In the genomic region with DNA sequence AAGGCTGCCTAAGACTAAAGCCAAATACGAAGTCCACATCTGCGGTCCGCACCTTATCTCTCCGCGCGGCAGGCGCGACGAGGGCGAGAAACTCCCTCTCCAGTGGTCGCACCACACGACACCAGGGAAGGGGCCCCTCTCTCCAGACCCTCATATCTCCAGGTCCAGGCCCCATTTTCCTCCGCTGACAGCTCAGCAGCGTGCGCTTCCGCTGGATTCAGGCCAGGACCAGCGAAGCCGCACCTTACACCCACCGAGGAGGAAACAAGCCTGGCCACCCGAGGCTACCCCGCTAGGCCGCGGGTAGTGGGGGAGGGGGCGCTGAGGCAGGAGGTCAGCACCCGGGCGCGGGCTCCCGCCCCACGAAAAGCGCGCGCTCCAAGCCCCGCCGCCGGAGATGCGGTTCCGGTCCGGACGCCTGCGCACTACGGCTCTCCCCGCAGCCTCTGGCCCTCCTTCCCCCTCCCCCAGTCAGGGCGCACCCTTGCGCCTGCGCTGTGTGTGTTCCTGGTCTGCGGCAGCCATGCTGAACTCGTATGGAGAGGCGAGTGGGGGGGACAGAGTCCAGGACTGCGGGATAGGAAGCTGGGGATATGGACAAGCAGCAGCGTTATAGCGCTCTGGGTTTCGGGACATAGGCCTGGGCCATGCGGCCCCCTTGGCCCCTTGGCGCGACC, we compare ENCODE assay signal across 1 cellular context.
TF ChIP-seq lines count a peak whose summit lies in the region.

Gene BRD2 (plus strand): TSS at position 502 of the 677 bp plus-strand sequence. CDS start 4,305 bp downstream, outside the sequence.

TF ChIP-seq in HEK293, 187 proteins besides CTCF, POLR2A, EP300 and RAD21 (continued from another document and continues in another):
- TF ChIP-seq INSM2 (tag by site-specific recombination; IDR thresholded peaks at IDR 0.05) (peak; percentile 42; the same call in 1 of the 2 replicates), ZSCAN30 (tag by site-specific recombination; IDR thresholded peaks at IDR 0.05) (peak; percentile 89), ZNF843 (tag by site-specific recombination; IDR thresholded peaks at IDR 0.05) (peak; percentile 74), ZNF266 (tag by site-specific recombination; IDR thresholded peaks at IDR 0.05; ENCODE audit: low read depth) (0 out of 2 replicates have a peak, but pooled peaks have one; percentile 9), ZNF510 (tag by site-specific recombination; IDR thresholded peaks at IDR 0.05; ENCODE audit: insufficient replicate concordance) (no peak), ZNF776 (tag by site-specific recombination; IDR thresholded peaks at IDR 0.05; ENCODE audit: borderline replicate concordance) (no peak), BCL11A (tag by site-specific recombination; IDR thresholded peaks at IDR 0.05; ENCODE audit: low read depth) (peak; percentile 67; the same call in 1 of the 2 replicates), ZFHX2 (tag by site-specific recombination; conservative IDR thresholded peaks at IDR 0.05) (peak; percentile 70; the same call in 1 of the 2 replicates), ZNF354C (tag by site-specific recombination; IDR thresholded peaks at IDR 0.05; ENCODE audit: borderline replicate concordance, low read depth) (no peak), YY1 (tag by site-specific recombination; IDR thresholded peaks at IDR 0.05) (peak; percentile 72), ZNF416 (tag by site-specific recombination; IDR thresholded peaks at IDR 0.05) (no peak), ZNF10 (tag by site-specific recombination; IDR thresholded peaks at IDR 0.05) (no peak; the same call in 1 of the 2 replicates), PRDM10 (tag by site-specific recombination; IDR thresholded peaks at IDR 0.05) (peak; percentile 16; the same call in 1 of the 2 replicates), ZNF626 (tag by site-specific recombination; IDR thresholded peaks at IDR 0.05) (no peak), ZNF16 (tag by site-specific recombination; IDR thresholded peaks at IDR 0.05; ENCODE audit: low read depth) (no peak), ZNF174 (tag by site-specific recombination; IDR thresholded peaks at IDR 0.05) (no peak), MEIS1 (CRISPR knock-in tag; IDR thresholded peaks at IDR 0.05; ENCODE audit: borderline replicate concordance) (no peak), ZNF132 (tag by site-specific recombination; IDR thresholded peaks at IDR 0.05; ENCODE audit: borderline replicate concordance) (no peak), SP7 (tag by site-specific recombination; IDR thresholded peaks at IDR 0.05) (peak; percentile 85), ZNF530 (tag by site-specific recombination; IDR thresholded peaks at IDR 0.05; ENCODE audit: low read depth) (no peak), PRDM6 (tag by site-specific recombination; IDR thresholded peaks at IDR 0.05) (no peak), ZNF133 (tag by site-specific recombination; IDR thresholded peaks at IDR 0.05) (no peak), ZNF777 (tag by site-specific recombination; IDR thresholded peaks at IDR 0.05; ENCODE audit: borderline replicate concordance) (no peak), ZNF146 (tag by site-specific recombination; IDR thresholded peaks at IDR 0.05) (peak; percentile 41; the same call in 1 of the 2 replicates), SALL2 (tag by site-specific recombination; IDR thresholded peaks at IDR 0.05; ENCODE audit: borderline replicate concordance) (no peak), ZBTB11 (tag by site-specific recombination; conservative IDR thresholded peaks at IDR 0.05; ENCODE audit: low read depth) (peak; percentile 79), ZNF548 (tag by site-specific recombination; IDR thresholded peaks at IDR 0.05) (no peak), ZNF350 (tag by site-specific recombination; IDR thresholded peaks at IDR 0.05) (no peak), ZNF571 (tag by site-specific recombination; IDR thresholded peaks at IDR 0.05) (no peak), ZNF560 (tag by site-specific recombination; IDR thresholded peaks at IDR 0.05; ENCODE audit: borderline replicate concordance) (no peak)
- TF ChIP-seq, protein P1, sequence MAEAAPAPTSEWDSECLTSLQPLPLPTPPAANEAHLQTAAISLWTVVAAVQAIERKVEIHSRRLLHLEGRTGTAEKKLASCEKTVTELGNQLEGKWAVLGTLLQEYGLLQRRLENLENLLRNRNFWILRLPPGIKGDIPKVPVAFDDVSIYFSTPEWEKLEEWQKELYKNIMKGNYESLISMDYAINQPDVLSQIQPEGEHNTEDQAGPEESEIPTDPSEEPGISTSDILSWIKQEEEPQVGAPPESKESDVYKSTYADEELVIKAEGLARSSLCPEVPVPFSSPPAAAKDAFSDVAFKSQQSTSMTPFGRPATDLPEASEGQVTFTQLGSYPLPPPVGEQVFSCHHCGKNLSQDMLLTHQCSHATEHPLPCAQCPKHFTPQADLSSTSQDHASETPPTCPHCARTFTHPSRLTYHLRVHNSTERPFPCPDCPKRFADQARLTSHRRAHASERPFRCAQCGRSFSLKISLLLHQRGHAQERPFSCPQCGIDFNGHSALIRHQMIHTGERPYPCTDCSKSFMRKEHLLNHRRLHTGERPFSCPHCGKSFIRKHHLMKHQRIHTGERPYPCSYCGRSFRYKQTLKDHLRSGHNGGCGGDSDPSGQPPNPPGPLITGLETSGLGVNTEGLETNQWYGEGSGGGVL (tag by site-specific recombination; IDR thresholded peaks at IDR 0.05), result peak; percentile 91
- TF ChIP-seq, protein P2, sequence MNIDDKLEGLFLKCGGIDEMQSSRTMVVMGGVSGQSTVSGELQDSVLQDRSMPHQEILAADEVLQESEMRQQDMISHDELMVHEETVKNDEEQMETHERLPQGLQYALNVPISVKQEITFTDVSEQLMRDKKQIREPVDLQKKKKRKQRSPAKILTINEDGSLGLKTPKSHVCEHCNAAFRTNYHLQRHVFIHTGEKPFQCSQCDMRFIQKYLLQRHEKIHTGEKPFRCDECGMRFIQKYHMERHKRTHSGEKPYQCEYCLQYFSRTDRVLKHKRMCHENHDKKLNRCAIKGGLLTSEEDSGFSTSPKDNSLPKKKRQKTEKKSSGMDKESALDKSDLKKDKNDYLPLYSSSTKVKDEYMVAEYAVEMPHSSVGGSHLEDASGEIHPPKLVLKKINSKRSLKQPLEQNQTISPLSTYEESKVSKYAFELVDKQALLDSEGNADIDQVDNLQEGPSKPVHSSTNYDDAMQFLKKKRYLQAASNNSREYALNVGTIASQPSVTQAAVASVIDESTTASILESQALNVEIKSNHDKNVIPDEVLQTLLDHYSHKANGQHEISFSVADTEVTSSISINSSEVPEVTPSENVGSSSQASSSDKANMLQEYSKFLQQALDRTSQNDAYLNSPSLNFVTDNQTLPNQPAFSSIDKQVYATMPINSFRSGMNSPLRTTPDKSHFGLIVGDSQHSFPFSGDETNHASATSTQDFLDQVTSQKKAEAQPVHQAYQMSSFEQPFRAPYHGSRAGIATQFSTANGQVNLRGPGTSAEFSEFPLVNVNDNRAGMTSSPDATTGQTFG (tag by site-specific recombination; IDR thresholded peaks at IDR 0.05; ENCODE audit: borderline replicate concordance), result no peak
- TF ChIP-seq, protein P3, sequence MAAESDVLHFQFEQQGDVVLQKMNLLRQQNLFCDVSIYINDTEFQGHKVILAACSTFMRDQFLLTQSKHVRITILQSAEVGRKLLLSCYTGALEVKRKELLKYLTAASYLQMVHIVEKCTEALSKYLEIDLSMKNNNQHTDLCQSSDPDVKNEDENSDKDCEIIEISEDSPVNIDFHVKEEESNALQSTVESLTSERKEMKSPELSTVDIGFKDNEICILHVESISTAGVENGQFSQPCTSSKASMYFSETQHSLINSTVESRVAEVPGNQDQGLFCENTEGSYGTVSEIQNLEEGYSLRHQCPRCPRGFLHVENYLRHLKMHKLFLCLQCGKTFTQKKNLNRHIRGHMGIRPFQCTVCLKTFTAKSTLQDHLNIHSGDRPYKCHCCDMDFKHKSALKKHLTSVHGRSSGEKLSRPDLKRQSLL (tag by site-specific recombination; IDR thresholded peaks at IDR 0.05), result no peak
- TF ChIP-seq, protein P4, sequence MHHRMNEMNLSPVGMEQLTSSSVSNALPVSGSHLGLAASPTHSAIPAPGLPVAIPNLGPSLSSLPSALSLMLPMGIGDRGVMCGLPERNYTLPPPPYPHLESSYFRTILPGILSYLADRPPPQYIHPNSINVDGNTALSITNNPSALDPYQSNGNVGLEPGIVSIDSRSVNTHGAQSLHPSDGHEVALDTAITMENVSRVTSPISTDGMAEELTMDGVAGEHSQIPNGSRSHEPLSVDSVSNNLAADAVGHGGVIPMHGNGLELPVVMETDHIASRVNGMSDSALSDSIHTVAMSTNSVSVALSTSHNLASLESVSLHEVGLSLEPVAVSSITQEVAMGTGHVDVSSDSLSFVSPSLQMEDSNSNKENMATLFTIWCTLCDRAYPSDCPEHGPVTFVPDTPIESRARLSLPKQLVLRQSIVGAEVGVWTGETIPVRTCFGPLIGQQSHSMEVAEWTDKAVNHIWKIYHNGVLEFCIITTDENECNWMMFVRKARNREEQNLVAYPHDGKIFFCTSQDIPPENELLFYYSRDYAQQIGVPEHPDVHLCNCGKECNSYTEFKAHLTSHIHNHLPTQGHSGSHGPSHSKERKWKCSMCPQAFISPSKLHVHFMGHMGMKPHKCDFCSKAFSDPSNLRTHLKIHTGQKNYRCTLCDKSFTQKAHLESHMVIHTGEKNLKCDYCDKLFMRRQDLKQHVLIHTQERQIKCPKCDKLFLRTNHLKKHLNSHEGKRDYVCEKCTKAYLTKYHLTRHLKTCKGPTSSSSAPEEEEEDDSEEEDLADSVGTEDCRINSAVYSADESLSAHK (tag by site-specific recombination; IDR thresholded peaks at IDR 0.05), result no peak; the same call in none of the 2 replicates
